ENCODE assay signal across 8 cellular contexts in the genomic region with DNA sequence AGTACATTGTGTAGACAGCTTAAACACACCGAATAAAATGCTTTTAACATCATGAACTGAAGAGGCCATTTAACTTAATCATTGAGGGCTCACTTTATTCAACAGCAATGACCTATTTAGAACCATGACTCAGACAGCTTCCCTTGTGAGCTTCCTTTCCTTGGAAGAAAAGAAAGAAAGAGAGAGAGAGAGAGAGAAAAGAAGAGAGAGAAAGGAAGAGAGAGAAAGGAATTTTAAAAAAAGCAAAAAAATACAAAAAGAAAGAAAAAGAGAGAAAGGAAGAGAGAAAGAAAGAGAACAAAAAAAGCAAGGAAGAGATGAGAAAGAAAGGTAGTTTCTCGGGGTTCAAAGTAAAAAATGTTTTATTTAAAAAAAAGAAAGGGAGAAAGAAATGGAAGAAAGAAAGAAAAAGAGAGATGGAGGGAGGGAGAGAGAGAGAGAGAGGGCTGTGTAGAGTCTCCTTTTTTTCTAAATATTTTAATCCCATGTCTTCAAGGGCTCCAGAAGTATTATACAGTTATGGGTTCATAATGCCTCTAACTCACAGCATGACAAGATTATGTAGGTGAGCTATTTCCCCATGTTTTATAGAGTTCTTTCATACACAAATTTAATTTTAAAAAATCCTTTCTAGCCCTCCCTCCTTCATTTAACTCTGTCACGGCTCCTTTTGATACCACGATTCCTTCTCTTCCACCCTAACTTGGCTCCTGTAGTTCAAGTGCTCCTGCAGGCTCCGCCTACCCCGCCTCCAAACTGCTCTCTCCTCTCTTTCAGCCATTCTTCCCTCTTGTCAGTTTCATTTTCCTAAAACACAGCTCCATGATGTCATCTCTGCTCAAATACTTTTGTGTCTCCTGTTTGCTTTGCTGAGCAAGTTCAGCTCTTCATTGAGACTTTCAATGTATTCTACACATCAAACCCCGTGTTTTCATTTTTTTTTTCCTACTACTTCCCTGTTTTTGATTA.
DNase-seq lines count a peak whose midpoint lies in the region; FAIRE-seq and TF ChIP-seq lines count a peak whose summit lies in the region.

No MANE protein-coding gene starts in this region.

- peaks cover 5% of the 10 kb centered on the region for H3K9me3 Mint-ChIP-seq in neural crest cell

- H3K9me3 ChIP-seq in kidney (ENCODE audit: control insufficient read depth in 1 of 2, low read length in 2 of 2) (no peaks in the 10 kb centered on the region), WERI-Rb-1 (ENCODE audit: severe bottlenecking) (no peaks in the 10 kb centered on the region)

- no peak for FAIRE-seq in kidney (lab: Jason Lieb, UNC)

- peaks cover 9% of the 10 kb centered on the region for H3K36me3 Mint-ChIP-seq in neural crest cell (ENCODE audit: low read depth)

- DNase-seq in EH (ENCODE audit: low read depth) = peak; percentile 72
- DNase-seq in NCI-H69 (lab: John Stamatoyannopoulos, UW) = peak; percentile 61
- DNase-seq in epithelial cell of proximal tubule (ENCODE audit: low read depth) = peak; percentile 40
- DNase-seq in neural crest cell (ENCODE audit: low read depth, low spot score) = no peak
- DNase-seq in kidney = no peak
- DNase-seq in RWPE1 (ENCODE audit: low spot score) = no peak
- DNase-seq in WERI-Rb-1 = no peak
- no peak for DNase-seq in ecto neural progenitor cell (ENCODE audit: low spot score)

- H3K36me3 ChIP-seq in kidney (ENCODE audit: control insufficient read depth in 1 of 2, insufficient read depth in 2 of 2, low read length in 2 of 2) (no peaks in the 10 kb centered on the region), WERI-Rb-1 (no peaks in the 10 kb centered on the region)

- peak overlapping the region; percentile 22 for H3K27ac Mint-ChIP-seq in neural crest cell (ENCODE audit: unreplicated experiment)

- H3K4me3 Mint-ChIP-seq in neural crest cell = no peak overlapping the region

- no peak overlapping the region for H3K4me3 ChIP-seq in epithelial cell of proximal tubule (ENCODE audit: low read depth, low read length)
- no peak overlapping the region for H3K4me3 ChIP-seq in kidney (ENCODE audit: low read length in 2 of 2)
- H3K4me3 ChIP-seq in WERI-Rb-1 (ENCODE audit: low read depth, low read length) = no peak overlapping the region

- CTCF ChIA-PET in RWPE1 (lab: Yijun Ruan, JAX) = interaction anchor here (0.6 kb wide), 1 partner anchor 71 kb away, joined by 5 read pairs; no protein-coding TSS in a partner anchor

- H3K27ac ChIP-seq in kidney (ENCODE audit: low read depth in 2 of 2, low read length in 2 of 2) = no peak overlapping the region
- H3K27ac ChIP-seq in RWPE1 = no peak overlapping the region
- no peak overlapping the region for H3K27ac ChIP-seq in WERI-Rb-1

- intact Hi-C loops in kidney (cut with DNase I) = no loop called here

- no peaks in the 10 kb centered on the region for H3K4me1 ChIP-seq in kidney (ENCODE audit: control insufficient read depth in 1 of 2, insufficient read depth in 1 of 2, low read depth in 1 of 2, low read length in 2 of 2)

- no peaks in the 10 kb centered on the region for H3K27me3 Mint-ChIP-seq in neural crest cell (ENCODE audit: low read depth)

- no peaks in the 10 kb centered on the region for H3K27me3 ChIP-seq in WERI-Rb-1 (ENCODE audit: insufficient read depth, low read depth, severe bottlenecking)

- H3K4me1 Mint-ChIP-seq in neural crest cell = peaks cover 30% of the 10 kb centered on the region

- H3K9ac ChIP-seq in kidney (ENCODE audit: low read length in 2 of 2) = no peak overlapping the region

- POLR2A ChIA-PET in RWPE1 (lab: Yijun Ruan, JAX; ENCODE audit: low non-redundant PET) = interaction anchor here (0.7 kb wide), 1 partner anchor 138 kb away, joined by 5 read pairs; no protein-coding TSS in a partner anchor

- TF ChIP-seq CTCF in epithelial cell of proximal tubule (conservative IDR thresholded peaks at IDR 0.05; ENCODE audit: low read depth, low read length) (no peak), neural crest cell (conservative IDR thresholded peaks at IDR 0.05) (no peak), kidney (IDR thresholded peaks at IDR 0.05; ENCODE audit: borderline replicate concordance, extremely low read depth, insufficient read depth) (no peak), RWPE1 (conservative IDR thresholded peaks at IDR 0.05; ENCODE audit: low read depth) (no peak), WERI-Rb-1 (IDR thresholded peaks at IDR 0.05; ENCODE audit: low read depth, low read length) (no peak)

Comparison
In these comparisons a context has a peak if more than half of its experiments do, and no peak if none do; other contexts are left out.
1. DNase-seq: peak in EH (single experiment), NCI-H69 (single experiment) and epithelial cell of proximal tubule (single experiment); none in neural crest cell (single experiment), kidney (single experiment), RWPE1 (single experiment), WERI-Rb-1 (single experiment) and ecto neural progenitor cell (single experiment).